In the genomic region with DNA sequence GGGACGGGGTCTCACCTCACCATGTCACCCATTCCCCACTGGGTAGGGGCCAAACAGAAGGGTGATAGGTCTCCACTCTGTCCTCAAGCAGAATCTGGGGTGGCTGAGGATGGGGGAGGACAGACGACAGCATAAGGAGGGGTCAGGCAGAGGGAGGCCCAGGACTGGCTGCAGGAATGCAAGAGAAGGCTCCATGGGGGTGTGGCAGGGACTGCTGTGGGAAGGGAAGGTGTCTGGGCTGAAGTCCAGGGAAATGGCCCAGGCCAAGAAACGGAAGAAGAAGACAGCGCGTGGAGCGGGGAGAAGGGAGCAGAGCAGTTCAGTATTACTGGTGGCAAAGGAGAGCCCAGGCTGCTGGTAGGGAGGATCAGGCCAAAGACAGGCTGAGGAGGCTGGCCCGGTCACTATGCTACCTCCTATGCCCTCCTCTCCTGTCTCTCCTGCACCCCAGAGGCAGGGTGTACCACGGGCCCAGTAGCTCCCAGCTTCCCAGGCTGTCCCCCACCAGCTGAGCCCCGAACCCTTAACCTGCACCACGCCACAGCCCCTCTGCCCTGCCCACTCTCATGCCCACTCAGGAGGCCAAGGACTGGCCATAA, we compare ENCODE assay signal across 17 cellular contexts.
DNase-seq lines count a peak whose midpoint lies in the region; ATAC-seq, FAIRE-seq and TF ChIP-seq lines count a peak whose summit lies in the region.
"Had no signal": no experiment of that assay in that cellular context is flagged by ENCODE, and none has a peak within 500 bp of the region (broad histone marks: within the 10 kb centered on the region; RNA-seq: fewer than 3 reads in every experiment).

No MANE protein-coding gene starts in this region.

- DNase-seq in GM23338 (ENCODE audit: low spot score) = no peak
- DNase-seq in body of pancreas = peak; percentile 43 to 68 (median 56)
- peak; percentile 28 for DNase-seq in hepatocyte (ENCODE audit: low spot score)
- DNase-seq in small intestine = peak; percentile 81
- no peak for DNase-seq in NCI-H524 treated with DMSO at 0.1 percent for 48 hours (lab: John Stamatoyannopoulos, UW)
- DNase-seq in stimulated activated CD4-positive, alpha-beta T cell treated with anti-CD3 and anti-CD28 coated beads, Interleukin-2, amount 100 ng/mL, for 48 hours = no peak
- DNase-seq in CD4-positive, alpha-beta memory T cell = no peak
- DNase-seq: activated CD4-positive, alpha-beta T cell treated with anti-CD3 and anti-CD28 coated beads for 36 hours; BE2C; foreskin keratinocyte; midbrain; NCI-H187; stimulated activated CD4-positive, alpha-beta T cell treated with anti-CD3 and anti-CD28 coated beads, Interleukin-12 subunit alpha, Interleukin-12 subunit beta, amount 100 ng/mL, for 4 hours had no signal

- intact Hi-C loops in body of pancreas (cut with DNase I) = no loop called here
- intact Hi-C loops in CD4-positive, alpha-beta memory T cell (cut with micrococcal nuclease) = no loop called here

- H3K4me3 ChIP-seq in GM23338 (no peak overlapping the region), body of pancreas (no peak overlapping the region), hepatocyte (no peak overlapping the region), small intestine (ENCODE audit: low read depth in 1 of 2, low read length in 2 of 2) (no peak overlapping the region)
- no peak overlapping the region for H3K4me3 ChIP-seq in CD4-positive, alpha-beta memory T cell (ENCODE audit: low read length in 2 of 2)
- H3K4me3 ChIP-seq: SJSA1 had no signal

- H3K4me2 ChIP-seq in GM23338 = no peak overlapping the region
- H3K4me2 ChIP-seq in hepatocyte = no peak overlapping the region

- CTCF ChIA-PET in CD4-positive, alpha-beta memory T cell (lab: Charles Lee; ENCODE audit: partially characterized antibody) = no interaction called here

- no peaks in the 10 kb centered on the region; the same call in 1 of the 2 replicates for H3K36me3 ChIP-seq in GM23338 (ENCODE audit: insufficient read depth)
- no peaks in the 10 kb centered on the region for H3K36me3 ChIP-seq in body of pancreas (replicated peaks in 1 of 2; ENCODE audit: insufficient read depth in 1 of 2, low read depth in 2 of 2)
- H3K36me3 ChIP-seq in hepatocyte (replicated peaks; ENCODE audit: insufficient read depth, low read depth) = no peaks in the 10 kb centered on the region
- H3K36me3 ChIP-seq in small intestine (ENCODE audit: control insufficient read depth in 2 of 2, insufficient read depth in 2 of 2, low read length in 2 of 2) = no peaks in the 10 kb centered on the region
- H3K36me3 ChIP-seq in CD4-positive, alpha-beta memory T cell (ENCODE audit: insufficient read depth, low read length) = no peaks in the 10 kb centered on the region
- H3K36me3 ChIP-seq: BE2C, SJSA1 had no signal

- H2AFZ ChIP-seq in GM23338 (no peak overlapping the region), hepatocyte (no peak overlapping the region)

- FAIRE-seq in small intestine (lab: Jason Lieb, UNC) = no peak
- FAIRE-seq: bronchial epithelial cell had no signal

- peak overlapping the region; percentile 84 for H3K27ac Mint-ChIP-seq in GM23338
- peak overlapping the region in 1 of 7 donors; percentile 86 for H3K27ac Mint-ChIP-seq in CD4-positive, alpha-beta memory T cell
- H3K27ac Mint-ChIP-seq: activated CD4-positive, alpha-beta T cell treated with anti-CD3 and anti-CD28 coated beads for 36 hours; activated naive CD4-positive, alpha-beta T cell treated with anti-CD3 and anti-CD28 coated beads, Interleukin-2, amount 50 U/mL, for 72 hours had no signal

- no peak overlapping the region for H3K4me3 Mint-ChIP-seq in GM23338
- H3K4me3 Mint-ChIP-seq in CD4-positive, alpha-beta memory T cell = no peak overlapping the region
- H3K4me3 Mint-ChIP-seq: activated CD4-positive, alpha-beta T cell treated with anti-CD3 and anti-CD28 coated beads for 36 hours had no signal

- H3K4me1 Mint-ChIP-seq in GM23338 = peaks cover 37% of the 10 kb centered on the region
- H3K4me1 Mint-ChIP-seq in CD4-positive, alpha-beta memory T cell = peaks cover 0 to 7% (median 4%) of the 10 kb centered on the region in 4 donors

- H3K9me3 Mint-ChIP-seq in GM23338 = no peaks in the 10 kb centered on the region
- no peaks in the 10 kb centered on the region for H3K9me3 Mint-ChIP-seq in CD4-positive, alpha-beta memory T cell
- H3K9me3 Mint-ChIP-seq: activated naive CD4-positive, alpha-beta T cell treated with anti-CD3 and anti-CD28 coated beads, Interleukin-2, amount 50 U/mL, for 72 hours had no signal

- H4K20me1 ChIP-seq in GM23338 (replicated peaks; ENCODE audit: insufficient read depth) (peaks cover 23% of the 10 kb centered on the region; the same call in 1 of the 2 replicates), hepatocyte (ENCODE audit: insufficient read depth, poor library complexity, severe bottlenecking) (peaks cover 4% of the 10 kb centered on the region)

- TF ChIP-seq POLR2A in body of pancreas (IDR thresholded peaks at IDR 0.05) = no peak

- TF ChIP-seq CTCF in GM23338 (conservative IDR thresholded peaks at IDR 0.05; ENCODE audit: low read depth in 2 of 2) (no peak), body of pancreas (IDR thresholded peaks at IDR 0.05) (no peak), hepatocyte (IDR thresholded peaks at IDR 0.05; ENCODE audit: poor library complexity) (no peak)

- no peaks in the 10 kb centered on the region for H3F3A ChIP-seq in GM23338 (replicated peaks; ENCODE audit: low read depth)

- no peaks in the 10 kb centered on the region for H3K9me2 ChIP-seq in GM23338 (ENCODE audit: insufficient read depth)
- H3K9me2 ChIP-seq in hepatocyte (replicated peaks; ENCODE audit: insufficient read depth) = no peaks in the 10 kb centered on the region

- H3K27me3 ChIP-seq in GM23338 (ENCODE audit: insufficient read depth) (no peaks in the 10 kb centered on the region), body of pancreas (no peaks in the 10 kb centered on the region), hepatocyte (no peaks in the 10 kb centered on the region), small intestine (ENCODE audit: control insufficient read depth in 2 of 2, insufficient read depth in 2 of 2, low read length in 2 of 2) (no peaks in the 10 kb centered on the region)
- H3K27me3 ChIP-seq in CD4-positive, alpha-beta memory T cell (ENCODE audit: insufficient read depth, low read length) = no peaks in the 10 kb centered on the region
- H3K27me3 ChIP-seq: foreskin keratinocyte, SJSA1 had no signal

- ATAC-seq in GM23338 = peak; percentile 47
- peak; percentile 20 for ATAC-seq in body of pancreas
- no peak for ATAC-seq in GM21737 (IDR thresholded peaks at IDR 0.05; ENCODE audit: unreplicated experiment)
- ATAC-seq: activated CD4-positive, alpha-beta T cell treated with anti-CD3 and anti-CD28 coated beads for 36 hours; activated naive CD4-positive, alpha-beta T cell treated with anti-CD3 and anti-CD28 coated beads, Interleukin-2, amount 50 U/mL, for 72 hours had no signal

- POLR2A ChIA-PET in CD4-positive, alpha-beta memory T cell (lab: Charles Lee; ENCODE audit: partially characterized antibody) = interaction anchor here (0.8 kb wide), 1 partner anchor 18 kb away, joined by 3 read pairs; no protein-coding TSS in a partner anchor

- peaks cover 11% of the 10 kb centered on the region; the same call in 2 of the 3 replicates for H3K36me3 Mint-ChIP-seq in GM23338 (ENCODE audit: low read depth)
- peaks cover 0 to 2% of the 10 kb centered on the region in 2 donors for H3K36me3 Mint-ChIP-seq in CD4-positive, alpha-beta memory T cell
- H3K36me3 Mint-ChIP-seq: activated naive CD4-positive, alpha-beta T cell treated with anti-CD3 and anti-CD28 coated beads, Interleukin-2, amount 50 U/mL, for 72 hours had no signal

- 47 to 57% methylated on average over 9 to 10 of the region's 10 CpGs for WGBS in body of pancreas, 2 donors
- WGBS in hepatocyte (ENCODE audit: low lambda C conversion rate, missing lambda C conversion rate) = 99% methylated on average over 9 of the region's 10 CpGs
- 54 to 72% (median 57%) methylated on average over 9 to 10 of the region's 10 CpGs for WGBS in small intestine, 3 donors

- H3K27me3 Mint-ChIP-seq in GM23338 (ENCODE audit: insufficient read depth, low read depth, poor library complexity) = peaks cover 7% of the 10 kb centered on the region
- peaks cover 3 to 4% of the 10 kb centered on the region in 2 donors for H3K27me3 Mint-ChIP-seq in CD4-positive, alpha-beta memory T cell
- H3K27me3 Mint-ChIP-seq: activated CD4-positive, alpha-beta T cell treated with anti-CD3 and anti-CD28 coated beads for 36 hours had no signal

- peaks cover 5% of the 10 kb centered on the region for H3K4me1 ChIP-seq in GM23338 (ENCODE audit: insufficient read depth)
- peaks cover 88% of the 10 kb centered on the region for H3K4me1 ChIP-seq in body of pancreas
- H3K4me1 ChIP-seq in hepatocyte (ENCODE audit: insufficient read depth) = peaks cover 52% of the 10 kb centered on the region
- H3K4me1 ChIP-seq in small intestine (ENCODE audit: control insufficient read depth in 2 of 2, insufficient read depth in 1 of 2, low read depth in 1 of 2, low read length in 1 of 2) = peaks cover 4 to 7% of the 10 kb centered on the region in 2 donors
- no peaks in the 10 kb centered on the region for H3K4me1 ChIP-seq in CD4-positive, alpha-beta memory T cell (ENCODE audit: insufficient read depth, low read length)
- H3K4me1 ChIP-seq: BE2C, foreskin keratinocyte, SJSA1 had no signal

- H3K79me2 ChIP-seq in GM23338 (replicated peaks; ENCODE audit: insufficient read depth) (peaks cover 97% of the 10 kb centered on the region), hepatocyte (peaks cover 91% of the 10 kb centered on the region)

- H3K9me3 ChIP-seq in body of pancreas = no peaks in the 10 kb centered on the region
- H3K9me3 ChIP-seq in hepatocyte (ENCODE audit: low read depth) = no peaks in the 10 kb centered on the region
- no peaks in the 10 kb centered on the region for H3K9me3 ChIP-seq in small intestine (ENCODE audit: control insufficient read depth, low read depth)
- no peaks in the 10 kb centered on the region for H3K9me3 ChIP-seq in CD4-positive, alpha-beta memory T cell (ENCODE audit: control insufficient read depth in 1 of 2, low read length in 2 of 2)
- H3K9me3 ChIP-seq: BE2C, SJSA1 had no signal

- H3K27ac ChIP-seq in GM23338 (ENCODE audit: low read depth) = no peak overlapping the region
- peak overlapping the region in 3 of 4 donors; percentile 8 to 34 (median 14) for H3K27ac ChIP-seq in body of pancreas
- H3K27ac ChIP-seq in hepatocyte = no peak overlapping the region
- H3K27ac ChIP-seq in small intestine (ENCODE audit: low read depth in 1 of 2, low read length in 1 of 2) = no peak overlapping the region
- H3K27ac ChIP-seq in CD4-positive, alpha-beta memory T cell (ENCODE audit: low read depth, low read length) = no peak overlapping the region
- H3K27ac ChIP-seq: foreskin keratinocyte, SJSA1 had no signal

TF ChIP-seq in GM23338, 12 proteins besides CTCF, POLR2A, EP300 and RAD21 (continues in another document):
- TF ChIP-seq NANOG (IDR thresholded peaks at IDR 0.05; ENCODE audit: borderline replicate concordance) = no peak

Comparison
In these comparisons a context has a peak if more than half of its experiments do, and no peak if none do; other contexts are left out.
1. DNase-seq: peak in body of pancreas (4 of 4), hepatocyte (single experiment) and small intestine (single experiment); none in GM23338 (single experiment), NCI-H524 treated with DMSO at 0.1 percent for 48 hours (single experiment), stimulated activated CD4-positive, alpha-beta T cell treated with anti-CD3 and anti-CD28 coated beads, Interleukin-2, amount 100 ng/mL, for 48 hours (0 of 2) and CD4-positive, alpha-beta memory T cell (0 of 5).
2. H3K27ac ChIP-seq: peak in body of pancreas (3 of 4); none in GM23338 (single experiment), hepatocyte (single experiment), small intestine (0 of 2) and CD4-positive, alpha-beta memory T cell (single experiment).